Comparison of ENCODE assay signal across 1 cellular context in genomic region chr14:94388027-94388895, GRCh38.
TF ChIP-seq lines count a peak whose summit lies in the region.

Gene SERPINA1, minus strand, starts transcription at chr14:94388602. Its CDS starts 5,365 bp downstream, at chr14:94383237.

TF ChIP-seq in GM23338, 12 proteins besides CTCF, POLR2A, EP300 and RAD21 (continued from another document):
- TF ChIP-seq STAT1 (IDR thresholded peaks at IDR 0.05; ENCODE audit: unreplicated experiment) (no peak), JUNB (IDR thresholded peaks at IDR 0.05; ENCODE audit: unreplicated experiment) (no peak), ZNF114 (CRISPR knock-in tag; IDR thresholded peaks at IDR 0.05) (no peak), ZNF331 (CRISPR knock-in tag; IDR thresholded peaks at IDR 0.05; ENCODE audit: low read depth) (no peak), NANOG (IDR thresholded peaks at IDR 0.05; ENCODE audit: borderline replicate concordance) (no peak), ETS1 (IDR thresholded peaks at IDR 0.05) (no peak), REST (IDR thresholded peaks at IDR 0.05; ENCODE audit: unreplicated experiment) (no peak)
